In the genomic region with DNA sequence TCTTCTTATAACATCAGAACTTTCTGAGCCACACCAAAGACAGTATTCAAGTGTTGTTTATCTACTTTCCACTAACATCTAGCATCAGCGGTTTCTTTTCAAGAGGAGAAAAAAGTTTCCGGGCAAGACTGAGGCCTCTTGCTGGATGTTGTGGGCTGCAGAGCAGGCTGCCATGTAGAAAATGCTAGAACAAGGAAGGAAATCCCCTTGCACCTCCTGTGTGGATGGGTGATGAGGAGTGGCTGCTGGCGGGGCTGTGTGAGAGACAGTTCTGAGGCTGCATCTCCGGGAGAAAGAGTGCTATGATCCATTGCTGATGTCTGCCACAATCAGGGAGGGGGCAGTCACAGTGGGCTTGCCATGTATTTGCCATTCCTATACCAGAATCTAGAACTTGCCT, we compare ENCODE assay signal across 15 cellular contexts. TPM values are rescaled to one million over a fixed set of nuclear protein-coding genes. Genes with fewer than 3 reads are reported as not detected.
DNase-seq lines count a peak whose midpoint lies in the region; TF ChIP-seq lines count a peak whose summit lies in the region.
"Had no signal": no experiment of that assay in that cellular context is flagged by ENCODE, and none has a peak within 500 bp of the region (broad histone marks: within the 10 kb centered on the region; RNA-seq: fewer than 3 reads in every experiment).

No MANE protein-coding gene starts in this region.

- H3K27ac ChIP-seq in OCI-LY7 (ENCODE audit: low read depth, low read length, poor library complexity, severe bottlenecking) (peak overlapping the region; percentile 90), neural progenitor cell (no peak overlapping the region)
- H3K27ac ChIP-seq: RWPE1 had no signal

- DNase-seq in OCI-LY7 (ENCODE audit: low spot score) = peak; percentile 51
- peak; percentile 17 for DNase-seq in activated CD8-positive, alpha-beta memory T cell treated with anti-CD3 and anti-CD28 coated beads, Interleukin-2, amount 50 U/mL, for 24 hours (ENCODE audit: extremely low read depth)
- peak; percentile 62 for DNase-seq in central memory CD4-positive, alpha-beta T cell
- peak; percentile 16 to 37 (median 29) for DNase-seq in stimulated activated CD4-positive, alpha-beta T cell treated with anti-CD3 and anti-CD28 coated beads, TNF-alpha, amount 100 ng/mL, for 24 hours (ENCODE audit: low read depth in 3 of 3)
- DNase-seq in pons (ENCODE audit: low spot score) = no peak
- no peak for DNase-seq in NCI-H69 (lab: John Stamatoyannopoulos, UW)
- DNase-seq in neural progenitor cell (ENCODE audit: low spot score) = no peak
- DNase-seq in globus pallidus (ENCODE audit: low spot score) = no peak
- DNase-seq: GDM1, hypothalamus, NCI-H1092 treated with DMSO at 0.1 percent for 48 hours had no signal

- H3K4me1 Mint-ChIP-seq in neural progenitor cell = peaks cover 7% of the 10 kb centered on the region
- H3K4me1 Mint-ChIP-seq: brain had no signal

- H3K79me2 ChIP-seq in OCI-LY7 (ENCODE audit: insufficient read depth, low read depth, low read length) = no peaks in the 10 kb centered on the region
- H3K79me2 ChIP-seq in neural progenitor cell (ENCODE audit: low read depth) = no peaks in the 10 kb centered on the region

- no peaks in the 10 kb centered on the region for H3K36me3 ChIP-seq in OCI-LY7 (ENCODE audit: insufficient read depth, low read length)
- H3K36me3 ChIP-seq in neural progenitor cell = no peaks in the 10 kb centered on the region
- H3K36me3 ChIP-seq: BLaER1 treated with 17β-estradiol and CSF1 and Interleukin-3, amounts not matched to agents 10 nM and 100 nM had no signal

- H3K4me1 ChIP-seq in OCI-LY7 (ENCODE audit: insufficient read depth, low read length, poor library complexity, severe bottlenecking) (peaks cover 92% of the 10 kb centered on the region), neural progenitor cell (no peaks in the 10 kb centered on the region)

- H3K9me3 ChIP-seq in OCI-LY7 (ENCODE audit: low read length) = no peaks in the 10 kb centered on the region
- H3K9me3 ChIP-seq in neural progenitor cell (ENCODE audit: low read depth) = no peaks in the 10 kb centered on the region
- H3K9me3 ChIP-seq: BLaER1 treated with 17β-estradiol and CSF1 and Interleukin-3, amounts not matched to agents 10 nM and 100 nM had no signal

- H3K9ac ChIP-seq in neural progenitor cell = no peak overlapping the region
- H3K9ac ChIP-seq: BLaER1 treated with 17β-estradiol and CSF1 and Interleukin-3, amounts not matched to agents 10 nM and 100 nM had no signal

- POLR2A ChIA-PET in OCI-LY7 (lab: Charles Lee) = no interaction called here

- intact Hi-C loops in OCI-LY7 (cut with micrococcal nuclease; ENCODE audit: unreplicated experiment) = no loop called here

- CTCF ChIA-PET in OCI-LY7 (lab: Charles Lee; ENCODE audit: unreplicated experiment) = no interaction called here

- peaks cover 5% of the 10 kb centered on the region for H3K27me3 Mint-ChIP-seq in neural progenitor cell (ENCODE audit: insufficient read depth, low read depth)
- H3K27me3 Mint-ChIP-seq: brain had no signal

- no peaks in the 10 kb centered on the region for H3F3A ChIP-seq in neural progenitor cell (ENCODE audit: low read depth)

- no peaks in the 10 kb centered on the region for H4K20me1 ChIP-seq in OCI-LY7 (ENCODE audit: insufficient read depth, low read length)
- no peaks in the 10 kb centered on the region for H4K20me1 ChIP-seq in neural progenitor cell (ENCODE audit: low read depth)
- H4K20me1 ChIP-seq: BLaER1 treated with 17β-estradiol and CSF1 and Interleukin-3, amounts not matched to agents 10 nM and 100 nM had no signal

- no peaks in the 10 kb centered on the region for H3K9me3 Mint-ChIP-seq in neural progenitor cell
- H3K9me3 Mint-ChIP-seq: brain, memory B cell had no signal

- H3K27me3 ChIP-seq in neural progenitor cell = no peaks in the 10 kb centered on the region
- H3K27me3 ChIP-seq: BLaER1 treated with 17β-estradiol and CSF1 and Interleukin-3, amounts not matched to agents 10 nM and 100 nM had no signal

- no peak overlapping the region for H3K4me3 Mint-ChIP-seq in neural progenitor cell
- H3K4me3 Mint-ChIP-seq: brain, memory B cell had no signal

- H3K4me3 ChIP-seq in OCI-LY7 (ENCODE audit: low read depth, low read length, poor library complexity, severe bottlenecking) (no peak overlapping the region), neural progenitor cell (no peak overlapping the region)
- H3K4me3 ChIP-seq: BLaER1 treated with 17β-estradiol and CSF1 and Interleukin-3, amounts not matched to agents 10 nM and 100 nM had no signal

- no peaks in the 10 kb centered on the region for H3K9me2 ChIP-seq in OCI-LY7 (ENCODE audit: insufficient read depth, low read length)

- no TSS peak for BruUV-seq in OCI-LY7 (replicated peaks; lab: Mats Ljungman, UMichigan)

- no peak for TF ChIP-seq CTCF in OCI-LY7 (conservative IDR thresholded peaks at IDR 0.05; ENCODE audit: low read length)
- TF ChIP-seq CTCF in neural progenitor cell (IDR thresholded peaks at IDR 0.05) = no peak

- no peaks in the 10 kb centered on the region for H3K36me3 Mint-ChIP-seq in neural progenitor cell
- H3K36me3 Mint-ChIP-seq: brain, memory B cell had no signal

- H3K27ac Mint-ChIP-seq in neural progenitor cell = no peak overlapping the region
- H3K27ac Mint-ChIP-seq: brain, memory B cell had no signal

- H2AFZ ChIP-seq in OCI-LY7 (ENCODE audit: low read length) (peak overlapping the region; percentile 82; the same call in 1 of the 2 replicates), neural progenitor cell (replicated peaks) (no peak overlapping the region)

- H3K4me2 ChIP-seq in OCI-LY7 (ENCODE audit: low read length) (peak overlapping the region; percentile 53), neural progenitor cell (no peak overlapping the region)
- H3K4me2 ChIP-seq: BLaER1 treated with 17β-estradiol and CSF1 and Interleukin-3, amounts not matched to agents 10 nM and 100 nM had no signal

RNA-seq across cellular contexts. Expression of a gene that starts 37.8 kb away (rescaled TPM):
- 140 and 146 TPM in 2 replicates for total RNA-seq in OCI-LY7 (2014; rRNA removed; shearing (Covaris generic))
- total RNA-seq in OCI-LY7 (2022) (264 and 275 TPM in 2 replicates), neural progenitor cell (ENCODE audit: low replicate concordance) (408 and 629 TPM in 2 replicates)

Comparison
In these comparisons a context has a peak if more than half of its experiments do, and no peak if none do; other contexts are left out.
1. DNase-seq: peak in OCI-LY7 (single experiment), activated CD8-positive, alpha-beta memory T cell treated with anti-CD3 and anti-CD28 coated beads, Interleukin-2, amount 50 U/mL, for 24 hours (single experiment), central memory CD4-positive, alpha-beta T cell (single experiment) and stimulated activated CD4-positive, alpha-beta T cell treated with anti-CD3 and anti-CD28 coated beads, TNF-alpha, amount 100 ng/mL, for 24 hours (3 of 3); none in pons (single experiment), NCI-H69 (single experiment), neural progenitor cell (single experiment) and globus pallidus (single experiment).